Comparison of ENCODE assay signal across 8 cellular contexts in the genomic region with DNA sequence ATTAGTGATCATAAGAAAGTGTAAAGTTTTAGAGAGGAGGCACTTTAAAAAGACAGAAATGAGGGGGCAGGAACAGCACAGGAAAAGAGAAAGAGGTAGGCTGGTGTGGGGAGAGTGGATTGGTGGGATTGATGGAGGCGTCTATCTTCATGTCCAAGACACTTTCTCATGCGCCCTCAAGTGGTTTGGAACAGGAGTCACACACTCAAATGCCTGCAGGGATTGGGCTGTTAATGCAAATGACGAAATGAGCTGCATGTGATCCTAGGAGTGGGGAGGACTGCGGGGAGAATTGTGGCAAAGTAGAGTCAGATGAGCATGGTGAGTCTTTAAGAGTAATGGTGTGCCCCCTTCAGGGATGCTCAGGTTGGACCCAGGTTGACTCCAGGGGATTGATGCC. TPM values are rescaled to one million over a fixed set of nuclear protein-coding genes. Genes with fewer than 3 reads are reported as not detected.
DNase-seq lines count a peak whose midpoint lies in the region; ATAC-seq and TF ChIP-seq lines count a peak whose summit lies in the region.

No MANE protein-coding gene starts in this region.

- H3K9me3 Mint-ChIP-seq in stimulated activated effector memory CD8-positive, alpha-beta T cell treated with anti-CD3 and anti-CD28 coated beads, Interleukin-12 subunit alpha, Interleukin-12 subunit beta, amount 100 ng/mL, for 72 hours: no peaks in the 10 kb centered on the region

- H3K9me3 ChIP-seq in OCI-LY1 (ENCODE audit: low read length): no peaks in the 10 kb centered on the region
- no peaks in the 10 kb centered on the region for H3K9me3 ChIP-seq in prostate gland

- no peak overlapping the region for H3K4me2 ChIP-seq in OCI-LY1 (ENCODE audit: low read length)

- H3K27me3 ChIP-seq in OCI-LY1 (ENCODE audit: insufficient read depth, low read length): 0 out of 2 replicates have a peak, but pooled peaks cover 3% of the 10 kb centered on the region
- H3K27me3 ChIP-seq in prostate gland (replicated peaks; ENCODE audit: insufficient read depth): no peaks in the 10 kb centered on the region

- no peak for TF ChIP-seq POLR2A in prostate gland (IDR thresholded peaks at IDR 0.05)

- TF ChIP-seq CTCF in AG10803 (conservative IDR thresholded peaks at IDR 0.05; ENCODE audit: low read length) (peak; percentile 50), OCI-LY1 (IDR thresholded peaks at IDR 0.05; ENCODE audit: low read length) (peak; percentile 68), prostate gland (IDR thresholded peaks at IDR 0.05) (peak in 2 of 4 experiments; percentile 31 to 36)

- peaks cover 6% of the 10 kb centered on the region for H3K4me1 Mint-ChIP-seq in stimulated activated effector memory CD8-positive, alpha-beta T cell treated with anti-CD3 and anti-CD28 coated beads, Interleukin-12 subunit alpha, Interleukin-12 subunit beta, amount 100 ng/mL, for 72 hours

- H3K4me1 ChIP-seq in OCI-LY1 (ENCODE audit: insufficient read depth, low read length, severe bottlenecking) (no peaks in the 10 kb centered on the region), prostate gland (replicated peaks) (no peaks in the 10 kb centered on the region)

- intact Hi-C loops in prostate gland (cut with DNase I): loop anchor here (10.0 kb wide), 1 partner anchor 113 kb away; no protein-coding TSS in a partner anchor

- H3K36me3 ChIP-seq in OCI-LY1 (ENCODE audit: insufficient read depth, low read length) (no peaks in the 10 kb centered on the region), prostate gland (no peaks in the 10 kb centered on the region)

- H3K4me3 ChIP-seq in AG10803 (ENCODE audit: low read length): no peak overlapping the region
- H3K4me3 ChIP-seq in OCI-LY1 (ENCODE audit: low read depth, low read length, poor library complexity, severe bottlenecking): no peak overlapping the region
- H3K4me3 ChIP-seq in prostate gland: no peak overlapping the region

- H3K36me3 Mint-ChIP-seq in stimulated activated effector memory CD8-positive, alpha-beta T cell treated with anti-CD3 and anti-CD28 coated beads, Interleukin-12 subunit alpha, Interleukin-12 subunit beta, amount 100 ng/mL, for 72 hours: no peaks in the 10 kb centered on the region

- H3K79me2 ChIP-seq in OCI-LY1 (ENCODE audit: insufficient read depth, low read length): no peaks in the 10 kb centered on the region

- WGBS in prostate gland: 55% methylated on average over 4 of the region's 4 CpGs

- ATAC-seq in stimulated activated effector memory CD8-positive, alpha-beta T cell treated with anti-CD3 and anti-CD28 coated beads, Interleukin-12 subunit alpha, Interleukin-12 subunit beta, amount 100 ng/mL, for 72 hours: peak; percentile 64
- ATAC-seq in GM18873 (IDR thresholded peaks at IDR 0.05; ENCODE audit: low FRiP score, unreplicated experiment): no peak

- H3K9me2 ChIP-seq in OCI-LY1 (ENCODE audit: low read depth, low read length): no peaks in the 10 kb centered on the region

- no peaks in the 10 kb centered on the region for H4K20me1 ChIP-seq in OCI-LY1 (ENCODE audit: insufficient read depth, low read length)

- no peak overlapping the region for H3K27ac Mint-ChIP-seq in stimulated activated effector memory CD8-positive, alpha-beta T cell treated with anti-CD3 and anti-CD28 coated beads, Interleukin-12 subunit alpha, Interleukin-12 subunit beta, amount 100 ng/mL, for 72 hours

- no peak overlapping the region for H3K9ac ChIP-seq in OCI-LY1 (ENCODE audit: low read length)

- H3K27ac ChIP-seq in OCI-LY1 (ENCODE audit: low read depth, low read length, poor library complexity, severe bottlenecking) (no peak overlapping the region), prostate gland (no peak overlapping the region)

- no peak overlapping the region for H2AFZ ChIP-seq in OCI-LY1 (ENCODE audit: low read length)

- no peaks in the 10 kb centered on the region for H3F3A ChIP-seq in OCI-LY1 (ENCODE audit: insufficient read depth, low read length)

- H3K4me3 Mint-ChIP-seq in stimulated activated effector memory CD8-positive, alpha-beta T cell treated with anti-CD3 and anti-CD28 coated beads, Interleukin-12 subunit alpha, Interleukin-12 subunit beta, amount 100 ng/mL, for 72 hours: no peak overlapping the region

- DNase-seq in AG10803 (ENCODE audit: low read depth) (peak; percentile 33), GM19240 (ENCODE audit: insufficient read length, low spot score) (peak; percentile 51), fibroblast of gingiva (ENCODE audit: low read depth) (peak; percentile 35), prostate gland (ENCODE audit: low spot score) (no peak)
- DNase-seq in stimulated activated effector memory CD8-positive, alpha-beta T cell treated with anti-CD3 and anti-CD28 coated beads, Interleukin-12 subunit alpha, Interleukin-12 subunit beta, amount 100 ng/mL, for 72 hours (ENCODE audit: low spot score in 2 of 2): no peak
- no peak for DNase-seq in activated CD4-positive, alpha-beta T cell treated with anti-CD3 and anti-CD28 coated beads, Interleukin-2, amount 50 U/mL, for 1 hour

RNA-seq across cellular contexts. Expression of gene SLC36A3, which starts 5.5 kb away (rescaled TPM):
- total RNA-seq in prostate gland: under 1 TPM in 1 of 2 donors, not detected in 1; 0.28 TPM

RNA-seq across cellular contexts. Expression of gene GM2A, which starts 45.1 kb away (rescaled TPM):
- 10 to 100 TPM; 48.9 to 60.0 TPM for total RNA-seq in prostate gland

RNA-seq across cellular contexts. Expression of gene SLC36A2, which starts 49.3 kb away (rescaled TPM):
- total RNA-seq in prostate gland: under 1 TPM in 1 of 2 donors, not detected in 1; 0.74 TPM

Comparison
In these comparisons a context has a peak if more than half of its experiments do, and no peak if none do; other contexts are left out.
1. DNase-seq: peak in AG10803 (single experiment), GM19240 (single experiment) and fibroblast of gingiva (single experiment); none in stimulated activated effector memory CD8-positive, alpha-beta T cell treated with anti-CD3 and anti-CD28 coated beads, Interleukin-12 subunit alpha, Interleukin-12 subunit beta, amount 100 ng/mL, for 72 hours (0 of 2), activated CD4-positive, alpha-beta T cell treated with anti-CD3 and anti-CD28 coated beads, Interleukin-2, amount 50 U/mL, for 1 hour (single experiment) and prostate gland (single experiment).